1 cellular context compared by ENCODE assay signal in genomic region chr7:17786314-17786852, GRCh38.
TF ChIP-seq lines count a peak whose summit lies in the region.

No MANE protein-coding gene starts in this region.

TF ChIP-seq in WTC11, 78 proteins besides CTCF, POLR2A, EP300 and RAD21 (continued from another document):
- TF ChIP-seq ZNF425 (CRISPR knock-in tag; conservative IDR thresholded peaks at IDR 0.05) = no peak
- TF ChIP-seq STAT6 (CRISPR knock-in tag; conservative IDR thresholded peaks at IDR 0.05; ENCODE audit: low read depth) = no peak
- TF ChIP-seq MYBL2 (CRISPR knock-in tag; IDR thresholded peaks at IDR 0.05) = no peak
- TF ChIP-seq NFATC4 (CRISPR knock-in tag; IDR thresholded peaks at IDR 0.05) = no peak
- TF ChIP-seq NFYB (CRISPR knock-in tag; conservative IDR thresholded peaks at IDR 0.05; ENCODE audit: low read depth) = no peak
- TF ChIP-seq, protein P1, sequence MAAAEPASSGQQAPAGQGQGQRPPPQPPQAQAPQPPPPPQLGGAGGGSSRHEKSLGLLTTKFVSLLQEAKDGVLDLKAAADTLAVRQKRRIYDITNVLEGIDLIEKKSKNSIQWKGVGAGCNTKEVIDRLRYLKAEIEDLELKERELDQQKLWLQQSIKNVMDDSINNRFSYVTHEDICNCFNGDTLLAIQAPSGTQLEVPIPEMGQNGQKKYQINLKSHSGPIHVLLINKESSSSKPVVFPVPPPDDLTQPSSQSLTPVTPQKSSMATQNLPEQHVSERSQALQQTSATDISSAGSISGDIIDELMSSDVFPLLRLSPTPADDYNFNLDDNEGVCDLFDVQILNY (CRISPR knock-in tag; IDR thresholded peaks at IDR 0.05) = no peak
- TF ChIP-seq MXD4 (CRISPR knock-in tag; IDR thresholded peaks at IDR 0.05; ENCODE audit: borderline replicate concordance) = no peak
TF ChIP-seq in WTC11: peak in this region for 0.
